18 cellular contexts compared by ENCODE assay signal in the genomic region with DNA sequence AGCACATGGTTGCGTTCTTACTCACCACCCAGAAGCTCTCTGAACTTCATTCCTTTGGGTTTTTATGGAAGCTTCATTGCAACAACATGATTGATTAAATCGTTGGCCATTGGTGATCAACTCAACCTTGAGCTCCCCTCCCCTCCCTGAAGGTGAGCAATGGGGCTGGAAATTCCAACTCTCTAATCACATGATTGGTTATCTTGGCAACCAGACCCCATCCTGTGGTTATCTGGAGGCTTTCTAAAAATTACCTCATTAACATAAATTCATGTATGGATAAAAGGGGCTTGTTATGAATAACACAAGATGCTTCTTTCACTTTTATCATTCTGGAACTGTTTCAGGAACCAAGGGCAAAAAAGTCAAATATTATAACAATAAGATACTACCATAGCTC. TPM values are rescaled to one million over a fixed set of nuclear protein-coding genes. Genes with fewer than 3 reads are reported as not detected.
DNase-seq lines count a peak whose midpoint lies in the region; ATAC-seq and TF ChIP-seq lines count a peak whose summit lies in the region.
"Had no signal": no experiment of that assay in that cellular context is flagged by ENCODE, and none has a peak within 500 bp of the region (broad histone marks: within the 10 kb centered on the region; RNA-seq: fewer than 3 reads in every experiment).

No MANE protein-coding gene starts in this region.

- peaks cover 4% of the 10 kb centered on the region for H3K9me3 Mint-ChIP-seq in activated naive CD8-positive, alpha-beta T cell treated with anti-CD3 and anti-CD28 coated beads for 36 hours
- H3K9me3 Mint-ChIP-seq: CD4-positive, alpha-beta T cell had no signal

- peaks cover 5% of the 10 kb centered on the region for H3K4me1 Mint-ChIP-seq in activated naive CD8-positive, alpha-beta T cell treated with anti-CD3 and anti-CD28 coated beads for 36 hours
- H3K4me1 Mint-ChIP-seq: CD14-positive monocyte; CD8-positive, alpha-beta memory T cell had no signal

- H3K36me3 Mint-ChIP-seq in activated naive CD8-positive, alpha-beta T cell treated with anti-CD3 and anti-CD28 coated beads for 36 hours, result no peaks in the 10 kb centered on the region
- H3K36me3 Mint-ChIP-seq: CD14-positive monocyte had no signal

- peak; percentile 22 for DNase-seq in CMK (ENCODE audit: low read depth)
- DNase-seq in activated naive CD8-positive, alpha-beta T cell treated with anti-CD3 and anti-CD28 coated beads for 36 hours, result peak; percentile 14
- peak; percentile 4 to 28 for DNase-seq in erythroblast (lab: John Stamatoyannopoulos, UW)
- DNase-seq in NCI-H1105 (lab: John Stamatoyannopoulos, UW), result no peak
- DNase-seq in AG20443 (ENCODE audit: low spot score), result no peak
- DNase-seq: AML-193; BE2C; Calu3; CD4-positive, alpha-beta T cell; CD8-positive, alpha-beta memory T cell; COR-L47; DMS153; DND-41; GM23248; H7; HCEC 1CT had no signal

- no peak overlapping the region for H3K27ac Mint-ChIP-seq in activated naive CD8-positive, alpha-beta T cell treated with anti-CD3 and anti-CD28 coated beads for 36 hours
- H3K27ac Mint-ChIP-seq: CD14-positive monocyte; CD4-positive, alpha-beta T cell; CD8-positive, alpha-beta memory T cell had no signal

- no peak overlapping the region for H3K4me3 Mint-ChIP-seq in activated naive CD8-positive, alpha-beta T cell treated with anti-CD3 and anti-CD28 coated beads for 36 hours
- H3K4me3 Mint-ChIP-seq: CD14-positive monocyte; CD4-positive, alpha-beta T cell; CD8-positive, alpha-beta memory T cell had no signal

- TF ChIP-seq POLR2A in erythroblast (IDR thresholded peaks at IDR 0.05; ENCODE audit: low read length), result no peak

- peaks cover 32% of the 10 kb centered on the region for H3K27me3 Mint-ChIP-seq in activated naive CD8-positive, alpha-beta T cell treated with anti-CD3 and anti-CD28 coated beads for 36 hours

- no peak for ATAC-seq in GM18870 (IDR thresholded peaks at IDR 0.05; ENCODE audit: unreplicated experiment)

RNA-seq across cellular contexts. Expression of gene NMU, which starts 34.6 kb away (rescaled TPM):
- under 1 TPM; 0.56 to 0.90 TPM for total RNA-seq in activated naive CD8-positive, alpha-beta T cell treated with anti-CD3 and anti-CD28 coated beads for 36 hours
- total RNA-seq: CD4-positive, alpha-beta T cell; CD8-positive, alpha-beta memory T cell; GM23248 had no signal

Comparison
In these comparisons a context has a peak if more than half of its experiments do, and no peak if none do; other contexts are left out.
1. DNase-seq: peak in CMK (single experiment), activated naive CD8-positive, alpha-beta T cell treated with anti-CD3 and anti-CD28 coated beads for 36 hours (single experiment) and erythroblast (2 of 2); none in NCI-H1105 (single experiment) and AG20443 (single experiment).